10 cellular contexts compared by ENCODE assay signal in genomic region chr19:11581740-11582139, GRCh38. TPM values are rescaled to one million over a fixed set of nuclear protein-coding genes. Genes with fewer than 3 reads are reported as not detected.
A peak's percentile ranks its signal among the peaks of the same experiment; 100 is the strongest.
DNase-seq lines count a peak whose midpoint lies in the region; ATAC-seq and TF ChIP-seq lines count a peak whose summit lies in the region.
"Had no signal": no experiment of that assay in that cellular context is flagged by ENCODE, and none has a peak within 500 bp of the region (broad histone marks: within the 10 kb centered on the region; RNA-seq: fewer than 3 reads in every experiment).

No MANE protein-coding gene starts in this region.

- H3K4me3 Mint-ChIP-seq in natural killer cell, result peak overlapping the region; percentile 80

- peak; percentile 47 for DNase-seq in activated T-cell treated with anti-CD3 and anti-CD28 coated beads for 48 hours (ENCODE audit: low read depth)
- no peak for DNase-seq in activated T-cell treated with anti-CD3 and anti-CD28 coated beads for 4 hours
- DNase-seq in activated CD8-positive, alpha-beta memory T cell treated with anti-CD3 and anti-CD28 coated beads for 24 hours, result peak; percentile 77
- DNase-seq in natural killer cell, result no peak
- DNase-seq in substantia nigra (lab: John Stamatoyannopoulos, UW), result no peak
- DNase-seq in HAP-1 (ENCODE audit: low spot score in 2 of 2), result no peak

- H3K36me3 ChIP-seq in HAP-1 (replicated peaks), result no peaks in the 10 kb centered on the region

- peak overlapping the region; percentile 84 to 88 for H3K27ac Mint-ChIP-seq in natural killer cell

- H3K9me3 ChIP-seq in HAP-1, result no peaks in the 10 kb centered on the region

- H3K4me1 Mint-ChIP-seq in natural killer cell, result peaks cover 14 to 19% of the 10 kb centered on the region in 2 donors

- H3K27me3 ChIP-seq in HAP-1 (ENCODE audit: low read depth), result no peaks in the 10 kb centered on the region

- H3K27me3 Mint-ChIP-seq in natural killer cell (ENCODE audit: low read depth in 2 of 2), result no peaks in the 10 kb centered on the region

- H3K27ac ChIP-seq in substantia nigra (ENCODE audit: low read depth, low read length, poor library complexity, severe bottlenecking), result no peak overlapping the region
- H3K27ac ChIP-seq: parathyroid adenoma had no signal

- H3K9me3 Mint-ChIP-seq in natural killer cell, result no peaks in the 10 kb centered on the region

- H3K4me1 ChIP-seq in HAP-1, result no peaks in the 10 kb centered on the region
- H3K4me1 ChIP-seq: parathyroid adenoma had no signal

- no peak overlapping the region for H3K4me3 ChIP-seq in HAP-1

- in situ Hi-C loops in HAP-1 (cut with MboI; ENCODE audit: low sequenced_read_pairs), result no loop called here

- intact Hi-C loops in natural killer cell (cut with micrococcal nuclease), result no loop called here

- ATAC-seq in HG03378 (IDR thresholded peaks at IDR 0.05; ENCODE audit: unreplicated experiment) (peak; percentile 79), natural killer cell (peak; percentile 78 to 88 (median 80)), GM19023 (IDR thresholded peaks at IDR 0.05; ENCODE audit: unreplicated experiment) (no peak)

- no peaks in the 10 kb centered on the region for H3K36me3 Mint-ChIP-seq in natural killer cell

- no peak for TF ChIP-seq CTCF in natural killer cell (IDR thresholded peaks at IDR 0.05)

RNA-seq across cellular contexts. Expression of gene ACP5, which starts 4.3 kb away (rescaled TPM):
- 10 to 100 TPM; 14.9 to 20.3 (median 18.8) TPM for total RNA-seq in natural killer cell

RNA-seq across cellular contexts. Expression of gene ZNF627, which starts 15.5 kb away (rescaled TPM):
- total RNA-seq in natural killer cell, result 1 to 10 TPM; 4.7 to 7.5 (median 4.9) TPM

RNA-seq across cellular contexts. Expression of gene ELOF1, which starts 22.7 kb away (rescaled TPM):
- 10 to 100 TPM; 46.4 to 54.2 (median 50.0) TPM for total RNA-seq in natural killer cell

RNA-seq across cellular contexts. Expression of gene CNN1, which starts 43.1 kb away (rescaled TPM):
- not detected for total RNA-seq in natural killer cell
- total RNA-seq: activated CD8-positive, alpha-beta memory T cell treated with anti-CD3 and anti-CD28 coated beads for 36 hours had no signal

RNA-seq across cellular contexts. Expression of gene ECSIT, which starts 52.8 kb away (rescaled TPM):
- total RNA-seq in natural killer cell, result 10 to 100 TPM; 23.6 to 24.5 (median 24.1) TPM

Comparison
In these comparisons a context has a peak if more than half of its experiments do, and no peak if none do; other contexts are left out.
1. DNase-seq: peak in activated T-cell treated with anti-CD3 and anti-CD28 coated beads for 48 hours (single experiment) and activated CD8-positive, alpha-beta memory T cell treated with anti-CD3 and anti-CD28 coated beads for 24 hours (single experiment); none in activated T-cell treated with anti-CD3 and anti-CD28 coated beads for 4 hours (single experiment), natural killer cell (single experiment), substantia nigra (0 of 49) and HAP-1 (0 of 2).